Comparison of ENCODE assay signal across 7 cellular contexts in the genomic region with DNA sequence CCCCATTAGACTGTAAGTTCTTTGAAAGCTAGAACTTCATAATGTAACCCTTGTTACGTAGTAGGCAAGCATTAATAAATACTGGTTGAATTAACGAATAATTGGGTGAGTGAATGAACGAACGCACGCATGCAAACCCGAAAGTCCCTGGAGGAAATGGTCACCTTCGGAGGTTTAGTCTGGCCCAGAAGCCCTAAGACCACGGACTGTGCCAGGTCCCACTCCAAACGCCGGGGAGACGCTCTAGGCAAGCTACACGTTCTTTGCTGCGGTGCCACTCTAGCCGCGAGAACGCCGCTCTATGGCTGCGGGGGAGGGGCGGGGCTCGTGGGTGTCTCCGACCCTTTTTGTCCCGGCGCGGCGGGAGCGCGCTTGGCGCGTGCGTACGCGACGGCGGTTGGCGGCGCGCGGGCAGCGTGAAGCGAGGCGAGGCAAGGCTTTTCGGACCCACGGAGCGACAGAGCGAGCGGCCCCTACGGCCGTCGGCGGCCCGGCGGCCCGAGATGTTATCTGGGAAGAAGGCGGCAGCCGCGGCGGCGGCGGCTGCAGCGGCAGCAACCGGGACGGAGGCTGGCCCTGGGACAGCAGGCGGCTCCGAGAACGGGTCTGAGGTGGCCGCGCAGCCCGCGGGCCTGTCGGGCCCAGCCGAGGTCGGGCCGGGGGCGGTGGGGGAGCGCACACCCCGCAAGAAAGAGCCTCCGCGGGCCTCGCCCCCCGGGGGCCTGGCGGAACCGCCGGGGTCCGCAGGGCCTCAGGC. TPM values are rescaled to one million over a fixed set of nuclear protein-coding genes. Genes with fewer than 3 reads are reported as not detected.
DNase-seq lines count a peak whose midpoint lies in the region; ATAC-seq and TF ChIP-seq lines count a peak whose summit lies in the region.

Gene KDM1A, plus strand, starts transcription at position 375 of the 757 bp plus-strand sequence. Its CDS starts 129 bp downstream, at position 504.

- H3K4me3 ChIP-seq in astrocyte of the cerebellum (ENCODE audit: low read depth, low read length): peak within 1 kb of the TSS; percentile 66

- peak; percentile 91 for TF ChIP-seq POLR2A in GM18505 (IDR thresholded peaks at IDR 0.05; ENCODE audit: borderline replicate concordance, extremely low read depth, insufficient read depth, insufficient read length)

- DNase-seq in NCI-H1930 (lab: John Stamatoyannopoulos, UW): peak; percentile 97 to 98
- DNase-seq in T-helper 9 cell: peak; percentile 89
- peak; percentile 93 for DNase-seq in astrocyte of the cerebellum (ENCODE audit: low read depth)
- peak; percentile 91 for DNase-seq in hepatic stellate cell (ENCODE audit: low spot score)
- peak; percentile 94 for DNase-seq in renal cortical epithelial cell (ENCODE audit: low read depth)

- ATAC-seq in GM18505 (IDR thresholded peaks at IDR 0.05; ENCODE audit: unreplicated experiment): peak; percentile 87
- ATAC-seq in HG02970 (IDR thresholded peaks at IDR 0.05; ENCODE audit: low FRiP score, unreplicated experiment): peak; percentile 90

- peak; percentile 31 for TF ChIP-seq CTCF in astrocyte of the cerebellum (IDR thresholded peaks at IDR 0.05; ENCODE audit: low read depth, low read length, missing control alignments)

- in situ Hi-C loops in astrocyte of the cerebellum (cut with HindIII; ENCODE audit: low sequenced_read_pairs): no loop called here

RNA-seq across cellular contexts. Expression of gene KDM1A, which starts in this region (rescaled TPM):
- 112 and 124 TPM in 2 replicates for total RNA-seq in renal cortical epithelial cell

Comparison
In these comparisons a context has a peak if more than half of its experiments do, and no peak if none do; other contexts are left out.
1. Peak in every context shown above with its lines: DNase-seq, ATAC-seq and H3K4me3 ChIP-seq.